In the genomic region with DNA sequence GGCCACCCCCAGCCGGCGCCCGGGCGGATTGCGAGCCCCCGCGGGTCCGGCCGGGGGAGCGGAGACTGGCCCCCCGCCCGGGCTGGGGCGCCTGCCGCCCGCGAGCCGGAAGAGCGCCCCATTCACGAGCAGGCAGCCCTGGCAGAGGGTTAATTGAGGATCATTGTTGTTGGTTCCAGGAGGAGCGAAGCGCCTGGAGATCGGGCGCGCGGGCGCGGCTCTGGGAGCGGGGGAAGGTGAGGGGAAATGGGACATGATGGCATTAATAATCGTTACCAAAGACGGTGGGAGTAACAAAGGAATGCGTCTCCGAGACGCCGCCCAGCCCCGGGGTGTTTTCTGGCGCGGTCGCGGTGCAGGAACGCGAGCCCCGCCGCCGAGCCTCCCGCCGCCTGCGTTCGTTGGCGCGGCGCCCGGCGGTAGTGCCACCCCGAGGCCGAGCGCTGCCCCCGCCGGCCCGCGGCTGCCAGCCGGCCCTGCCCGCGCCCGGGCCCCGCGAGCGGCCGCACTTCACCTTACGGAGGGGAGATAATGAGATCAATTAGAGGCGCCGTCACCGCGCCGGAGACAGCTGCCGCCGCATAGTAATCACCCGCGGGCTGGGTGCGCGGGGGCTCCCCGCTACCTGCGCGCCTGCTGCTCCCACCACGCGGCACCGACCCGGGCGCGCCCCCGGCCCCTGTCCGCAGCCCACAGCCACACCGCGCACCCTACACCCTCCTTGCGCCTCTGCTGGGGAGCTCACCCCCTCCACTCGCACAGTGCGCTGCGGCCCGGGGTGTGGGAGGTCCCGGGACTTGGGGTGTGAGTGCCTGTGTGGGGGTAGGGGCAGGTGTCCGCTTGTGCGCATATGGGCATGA, we compare ENCODE assay signal across 12 cellular contexts. TPM values are rescaled to one million over a fixed set of nuclear protein-coding genes. Genes with fewer than 3 reads are reported as not detected.
DNase-seq lines count a peak whose midpoint lies in the region; ATAC-seq and TF ChIP-seq lines count a peak whose summit lies in the region.
"Had no signal": no experiment of that assay in that cellular context is flagged by ENCODE, and none has a peak within 500 bp of the region (broad histone marks: within the 10 kb centered on the region; RNA-seq: fewer than 3 reads in every experiment).

No MANE protein-coding gene starts in this region.

- WGBS in iPS DF 6.9 (ENCODE audit: insufficient coverage, insufficient read length), result no CpG with 5 or more reads among the region's 101 CpGs
- WGBS in body of pancreas, 2 donors, result 1 to 4% methylated on average over 28 to 98 of the region's 101 CpGs

- H3K9me3 ChIP-seq in Peyer's patch, result no peaks in the 10 kb centered on the region
- no peaks in the 10 kb centered on the region for H3K9me3 ChIP-seq in iPS DF 6.9 (ENCODE audit: control insufficient read depth, insufficient read depth, low read length)
- no peaks in the 10 kb centered on the region for H3K9me3 ChIP-seq in body of pancreas
- H3K9me3 ChIP-seq: uterus had no signal

- intact Hi-C loops in body of pancreas (cut with DNase I), result no loop called here

- TF ChIP-seq POLR2A in Peyer's patch (IDR thresholded peaks at IDR 0.05), result no peak
- TF ChIP-seq POLR2A in body of pancreas (IDR thresholded peaks at IDR 0.05), result no peak

- TF ChIP-seq CTCF in Peyer's patch (IDR thresholded peaks at IDR 0.05), result no peak
- TF ChIP-seq CTCF in body of pancreas (IDR thresholded peaks at IDR 0.05), result no peak

- H3K4me3 ChIP-seq in Peyer's patch, result peak overlapping the region in 3 of 4 donors; percentile 18 to 29 (median 21)
- peak overlapping the region; percentile 46; the same call in 1 of the 2 replicates for H3K4me3 ChIP-seq in iPS DF 6.9 (ENCODE audit: low read length)
- H3K4me3 ChIP-seq in skeletal muscle cell (ENCODE audit: low read depth, low read length), result peak overlapping the region; percentile 7
- no peak overlapping the region for H3K4me3 ChIP-seq in body of pancreas
- H3K4me3 ChIP-seq: uterus had no signal

- ATAC-seq in HG02798 (IDR thresholded peaks at IDR 0.05; ENCODE audit: poor library complexity, unreplicated experiment) (no peak), HG03439 (IDR thresholded peaks at IDR 0.05; ENCODE audit: unreplicated experiment) (no peak), HG03571 (IDR thresholded peaks at IDR 0.05; ENCODE audit: unreplicated experiment) (no peak), body of pancreas (no peak)

- H3K4me1 ChIP-seq in Peyer's patch (no peaks in the 10 kb centered on the region), iPS DF 6.9 (ENCODE audit: control insufficient read depth, insufficient read depth, low read length) (peaks cover 11% of the 10 kb centered on the region), body of pancreas (no peaks in the 10 kb centered on the region)

- no peak overlapping the region for H3K27ac ChIP-seq in Peyer's patch
- no peak overlapping the region for H3K27ac ChIP-seq in iPS DF 6.9 (ENCODE audit: low read length)
- H3K27ac ChIP-seq in body of pancreas, result no peak overlapping the region
- H3K27ac ChIP-seq: uterus had no signal

- H3K27me3 ChIP-seq in Peyer's patch, result no peaks in the 10 kb centered on the region
- H3K27me3 ChIP-seq in iPS DF 6.9 (ENCODE audit: control insufficient read depth, insufficient read depth, low read length), result peaks cover 3% of the 10 kb centered on the region; the same call in 1 of the 2 replicates
- H3K27me3 ChIP-seq in body of pancreas, result peaks cover 0 to 7% of the 10 kb centered on the region in 2 donors

- H3K36me3 ChIP-seq in Peyer's patch (no peaks in the 10 kb centered on the region), iPS DF 6.9 (ENCODE audit: control insufficient read depth, insufficient read depth, low read length) (no peaks in the 10 kb centered on the region), body of pancreas (replicated peaks in 1 of 2; ENCODE audit: insufficient read depth in 1 of 2, low read depth in 2 of 2) (no peaks in the 10 kb centered on the region)
- H3K36me3 ChIP-seq: uterus had no signal

- DNase-seq in GM03348 (ENCODE audit: low spot score) (peak; percentile 64), Peyer's patch (no peak), iPS DF 6.9 (ENCODE audit: low read depth, low spot score) (no peak), skeletal muscle cell (ENCODE audit: low read depth) (no peak), body of pancreas (no peak)
- DNase-seq: activated CD4-positive, alpha-beta T cell treated with anti-CD3 and anti-CD28 coated beads for 4 hours; activated naive CD8-positive, alpha-beta T cell treated with anti-CD3 and anti-CD28 coated beads, Interleukin-2, amount 10 ng/mL, durations not matched to agents 7 days and 5 days; stimulated activated CD4-positive, alpha-beta T cell treated with anti-CD3 and anti-CD28 coated beads, Interleukin-2, amount 100 ng/mL, for 24 hours; uterus had no signal

RNA-seq across cellular contexts. Expression of a gene that starts 2.8 kb away (rescaled TPM):
- total RNA-seq in Peyer's patch (10 to 100 TPM in 1 of 4 donors, 1 to 10 TPM in 3; 1.3 to 12.4 (median 1.8) TPM), body of pancreas (not detected)
- total RNA-seq: activated naive CD8-positive, alpha-beta T cell treated with anti-CD3 and anti-CD28 coated beads, Interleukin-2, amount 10 ng/mL, durations not matched to agents 7 days and 5 days had no signal

Comparison
In these comparisons a context has a peak if more than half of its experiments do, and no peak if none do; other contexts are left out.
1. H3K4me3 ChIP-seq: peak in Peyer's patch (3 of 4), iPS DF 6.9 (single experiment) and skeletal muscle cell (single experiment); none in body of pancreas (0 of 2).